20 cellular contexts compared by ENCODE assay signal in the genomic region with DNA sequence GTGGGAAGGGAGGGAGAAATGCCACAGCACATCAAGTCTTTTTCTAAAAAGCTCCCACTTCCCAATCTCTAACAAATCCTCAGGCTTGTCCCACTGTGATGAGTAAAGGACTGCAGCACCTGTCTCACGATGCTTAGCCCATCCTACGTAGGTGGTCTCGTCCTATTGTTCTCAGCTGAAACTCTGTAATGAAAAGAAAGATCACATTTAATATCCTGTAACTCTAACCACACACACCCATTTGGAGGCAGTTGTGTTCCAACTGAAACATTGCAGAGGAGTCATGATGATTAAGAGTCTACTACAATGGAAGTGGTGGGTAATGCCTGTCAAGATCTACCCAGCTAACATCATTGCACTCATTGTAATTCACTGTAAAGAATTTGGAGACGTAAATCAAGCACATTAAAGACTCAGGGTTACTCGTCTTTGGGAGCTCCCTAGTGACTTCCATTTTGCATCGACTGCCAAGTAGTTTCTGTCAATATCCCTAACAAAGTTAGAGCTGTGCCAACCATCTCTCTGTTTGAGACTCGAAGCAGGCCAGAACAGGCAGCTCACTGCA.
A peak's percentile ranks its signal among the peaks of the same experiment; 100 is the strongest.
DNase-seq lines count a peak whose midpoint lies in the region; ATAC-seq, FAIRE-seq and TF ChIP-seq lines count a peak whose summit lies in the region.
"Had no signal": no experiment of that assay in that cellular context is flagged by ENCODE, and none has a peak within 500 bp of the region (broad histone marks: within the 10 kb centered on the region; RNA-seq: fewer than 3 reads in every experiment).

No MANE protein-coding gene starts in this region.

- H3K36me3 ChIP-seq in bronchial epithelial cell (ENCODE audit: control insufficient read depth, insufficient read depth, low read length), result no peaks in the 10 kb centered on the region
- H3K36me3 ChIP-seq: Peyer's patch had no signal

- H3K4me3 Mint-ChIP-seq in glutamatergic neuron (ENCODE audit: unreplicated experiment), result no peak overlapping the region
- H3K4me3 Mint-ChIP-seq: CD14-positive monocyte had no signal

- H3K27me3 Mint-ChIP-seq in glutamatergic neuron (ENCODE audit: unreplicated experiment), result no peaks in the 10 kb centered on the region

- no peaks in the 10 kb centered on the region for H3K36me3 Mint-ChIP-seq in glutamatergic neuron (ENCODE audit: unreplicated experiment)
- H3K36me3 Mint-ChIP-seq: CD14-positive monocyte had no signal

- H3K9me3 Mint-ChIP-seq in glutamatergic neuron (ENCODE audit: unreplicated experiment), result peaks cover 4% of the 10 kb centered on the region

- H3K27ac Mint-ChIP-seq in glutamatergic neuron (ENCODE audit: unreplicated experiment), result no peak overlapping the region
- H3K27ac Mint-ChIP-seq: CD14-positive monocyte had no signal

- ATAC-seq in left cardiac atrium, result no peak
- ATAC-seq: GM12878, Right ventricle myocardium inferior had no signal

- intact Hi-C loops in left cardiac atrium (cut with DNase I), result no loop called here

- DNase-seq in NCI-H69 (lab: John Stamatoyannopoulos, UW) (peak; percentile 28), bronchial epithelial cell (ENCODE audit: low read depth) (no peak), fibroblast of pulmonary artery (ENCODE audit: low read depth) (peak; percentile 4), renal cortical epithelial cell (ENCODE audit: low read depth) (peak; percentile 15), NOMO-1 treated with dmso at 0.1 percent for 144 hours (lab: John Stamatoyannopoulos, UW; ENCODE audit: unreplicated experiment) (no peak), left cardiac atrium (no peak), glutamatergic neuron (no peak)
- DNase-seq: ACHN, AML-193, DMS 273 treated with DMSO at 0.1 percent for 48 hours, GDM1, GOT3, NCI-H187 treated with DMSO at 0.1 percent for 48 hours, NCI-H2171, NCI-H510A treated with DMSO at 0.1 percent for 48 hours, Peyer's patch had no signal

- H3K4me1 Mint-ChIP-seq in glutamatergic neuron (ENCODE audit: low read depth, unreplicated experiment), result no peaks in the 10 kb centered on the region

- TF ChIP-seq CTCF in bronchial epithelial cell (IDR thresholded peaks at IDR 0.05; ENCODE audit: insufficient read depth, low read length, severe bottlenecking) (no peak), fibroblast of pulmonary artery (IDR thresholded peaks at IDR 0.05; ENCODE audit: low read length, missing control alignments) (no peak), glutamatergic neuron (IDR thresholded peaks at IDR 0.05; ENCODE audit: partially characterized antibody, unreplicated experiment) (no peak)

- no peak overlapping the region for H3K4me3 ChIP-seq in bronchial epithelial cell (ENCODE audit: low read depth, low read length)
- H3K4me3 ChIP-seq in fibroblast of pulmonary artery (replicated peaks; ENCODE audit: low read depth, low read length), result no peak overlapping the region
- H3K4me3 ChIP-seq: GM12878, Peyer's patch had no signal

- H3K27me3 ChIP-seq in bronchial epithelial cell (ENCODE audit: control insufficient read depth, insufficient read depth, low read length), result peaks cover 4% of the 10 kb centered on the region
- H3K27me3 ChIP-seq: Peyer's patch had no signal

- peak; percentile 83 for FAIRE-seq in bronchial epithelial cell (lab: Jason Lieb, UNC)
- FAIRE-seq: GM12878, HTR-8/SVneo had no signal

Comparison
In these comparisons a context has a peak if more than half of its experiments do, and no peak if none do; other contexts are left out.
1. DNase-seq: peak in NCI-H69 (single experiment), fibroblast of pulmonary artery (single experiment) and renal cortical epithelial cell (single experiment); none in bronchial epithelial cell (single experiment), NOMO-1 treated with dmso at 0.1 percent for 144 hours (single experiment), left cardiac atrium (single experiment) and glutamatergic neuron (single experiment).